In the genomic region with DNA sequence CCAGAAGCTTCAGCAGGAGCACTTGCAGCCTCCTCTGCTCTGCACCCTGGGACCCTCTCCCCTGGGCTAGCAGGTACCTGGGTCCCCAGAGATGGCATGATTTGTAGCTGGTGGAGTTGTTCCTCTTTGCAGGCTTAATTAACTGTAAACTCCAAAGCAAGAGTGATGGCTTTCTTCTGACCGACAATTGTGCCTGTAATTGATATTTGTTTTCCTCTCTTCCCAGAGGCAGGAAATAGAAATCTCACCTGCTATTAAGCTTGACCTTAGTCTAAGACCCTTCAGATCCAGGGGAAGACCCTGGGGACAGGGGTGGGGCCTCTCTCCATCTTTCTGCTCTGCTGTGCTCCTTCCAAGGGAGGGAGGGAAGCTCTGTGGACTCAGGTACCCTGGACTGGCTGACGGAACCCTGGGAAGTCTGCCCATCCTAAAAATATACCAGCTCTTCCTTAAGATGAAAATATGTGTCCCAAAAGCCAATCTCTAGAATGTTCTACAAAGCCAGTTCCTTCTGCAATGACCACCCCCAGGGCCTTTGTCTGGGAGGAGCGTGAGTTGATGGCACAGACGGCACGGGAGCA, we compare ENCODE assay signal across 22 cellular contexts.
DNase-seq lines count a peak whose midpoint lies in the region; ATAC-seq lines count a peak whose summit lies in the region.
"Had no signal": no experiment of that assay in that cellular context is flagged by ENCODE, and none has a peak within 500 bp of the region (broad histone marks: within the 10 kb centered on the region; RNA-seq: fewer than 3 reads in every experiment).

No MANE protein-coding gene starts in this region.

- H3K23ac ChIP-seq in neuronal stem cell (ENCODE audit: low read depth, low read length, poor library complexity) = no peak overlapping the region

- no peak overlapping the region for H3K9ac ChIP-seq in neuronal stem cell (ENCODE audit: low read depth, low read length, poor library complexity)
- H3K9ac ChIP-seq: BLaER1 treated with 17β-estradiol and CSF1 and Interleukin-3, amounts not matched to agents 10 nM and 100 nM; KMS-11 had no signal

- peak overlapping the region; percentile 10 for H3K14ac ChIP-seq in neuronal stem cell (ENCODE audit: low read length)

- intact Hi-C loops in head of caudate nucleus (cut with DNase I) = no loop called here

- DNase-seq in NCI-H1417 (lab: John Stamatoyannopoulos, UW) (peak in 2 of 3 experiments; percentile 37 to 51), NCI-H1417 treated with DMSO at 0.1 percent for 48 hours (lab: John Stamatoyannopoulos, UW) (no peak), DMS153 (lab: John Stamatoyannopoulos, UW) (peak; percentile 72), T-helper 17 cell (no peak), neuronal stem cell (ENCODE audit: low spot score) (no peak), A172 (ENCODE audit: low spot score) (no peak), head of caudate nucleus (no peak)
- DNase-seq: Caco-2; CD4-positive, alpha-beta memory T cell; DMS 273 treated with DMSO at 0.1 percent for 48 hours; GDM1; IMR-90; NCI-H1092 treated with DMSO at 0.1 percent for 48 hours; NCI-H1694; NCI-H2081 treated with DMSO at 0.1 percent for 48 hours; NCI-H774; SJCRH30 had no signal

- no peak overlapping the region for H3K4me3 Mint-ChIP-seq in T-helper 17 cell
- H3K4me3 Mint-ChIP-seq: CD4-positive, alpha-beta memory T cell had no signal

- no peaks in the 10 kb centered on the region for H3K36me3 ChIP-seq in neuronal stem cell (replicated peaks in 1 of 2; ENCODE audit: control insufficient read depth in 2 of 2, insufficient read depth in 2 of 2, low read length in 2 of 2)
- H3K36me3 ChIP-seq: BLaER1 treated with 17β-estradiol and CSF1 and Interleukin-3, amounts not matched to agents 10 nM and 100 nM; Peyer's patch; SJCRH30 had no signal

- no peak for ATAC-seq in T-helper 17 cell
- no peak for ATAC-seq in GM18909 (IDR thresholded peaks at IDR 0.05; ENCODE audit: poor library complexity, unreplicated experiment)

- no CpG with 5 or more reads among the region's 5 CpGs for WGBS in neuronal stem cell (ENCODE audit: extremely low coverage in 2 of 2, insufficient read length in 2 of 2, insufficient replicate concordance in 1 of 2), 2 donors

- H3K4ac ChIP-seq in neuronal stem cell (ENCODE audit: low read length) = no peak overlapping the region

- H3K18ac ChIP-seq in neuronal stem cell (ENCODE audit: low read length) = no peak overlapping the region

- H3K4me2 ChIP-seq in neuronal stem cell (ENCODE audit: insufficient read depth, low read length, poor library complexity, severe bottlenecking) = no peak overlapping the region
- H3K4me2 ChIP-seq: BLaER1 treated with 17β-estradiol and CSF1 and Interleukin-3, amounts not matched to agents 10 nM and 100 nM; KMS-11 had no signal

- H3K4me1 ChIP-seq in neuronal stem cell (ENCODE audit: control insufficient read depth in 2 of 2, insufficient read depth in 1 of 2, low read depth in 1 of 2, low read length in 2 of 2) = peaks cover 6 to 11% of the 10 kb centered on the region in 2 donors
- H3K4me1 ChIP-seq: BLaER1 treated with 17β-estradiol and CSF1 and Interleukin-3, amounts not matched to agents 10 nM and 100 nM; Peyer's patch; SJCRH30 had no signal

- H2BK12ac ChIP-seq in neuronal stem cell (ENCODE audit: low read length) = no peak overlapping the region

- no peak overlapping the region for H3K4me3 ChIP-seq in neuronal stem cell (ENCODE audit: low read length in 2 of 2)
- H3K4me3 ChIP-seq: BLaER1 treated with 17β-estradiol and CSF1 and Interleukin-3, amounts not matched to agents 10 nM and 100 nM; Peyer's patch; SJCRH30 had no signal

- peak overlapping the region; percentile 32 for H2AK5ac ChIP-seq in neuronal stem cell (ENCODE audit: low read depth, low read length)

- H3K36me3 Mint-ChIP-seq in T-helper 17 cell (ENCODE audit: low read depth) = no peaks in the 10 kb centered on the region

- no peak overlapping the region for H2AFZ ChIP-seq in neuronal stem cell (ENCODE audit: low read length)

- H4K91ac ChIP-seq in neuronal stem cell (ENCODE audit: low read depth, low read length, poor library complexity) = no peak overlapping the region

- H2BK5ac ChIP-seq in neuronal stem cell (ENCODE audit: low read length) = no peak overlapping the region

- no peak overlapping the region for H2BK15ac ChIP-seq in neuronal stem cell (ENCODE audit: low read length)

- no peak overlapping the region for H4K8ac ChIP-seq in neuronal stem cell (ENCODE audit: low read depth, low read length)

- peaks cover 34% of the 10 kb centered on the region for H3K27me3 Mint-ChIP-seq in T-helper 17 cell

- H3K4me1 Mint-ChIP-seq in T-helper 17 cell = no peaks in the 10 kb centered on the region
- H3K4me1 Mint-ChIP-seq: CD4-positive, alpha-beta memory T cell had no signal

- H3K9me3 ChIP-seq in T-helper 17 cell (ENCODE audit: control insufficient read depth, low read length, poor library complexity, severe bottlenecking) = peaks cover 3% of the 10 kb centered on the region
- H3K9me3 ChIP-seq in neuronal stem cell (replicated peaks in 1 of 2; ENCODE audit: control insufficient read depth in 2 of 2, insufficient read depth in 1 of 2, low read depth in 1 of 2, low read length in 2 of 2) = no peaks in the 10 kb centered on the region
- H3K9me3 ChIP-seq: SJCRH30 had no signal

- no peak overlapping the region for H2BK120ac ChIP-seq in neuronal stem cell (ENCODE audit: low read depth, low read length)

- H3K27ac ChIP-seq in neuronal stem cell (replicated peaks; ENCODE audit: low read length) = no peak overlapping the region
- H3K27ac ChIP-seq: 22Rv1; BLaER1 treated with 17β-estradiol and CSF1 and Interleukin-3, amounts not matched to agents 10 nM and 100 nM; KMS-11; Peyer's patch; SJCRH30 had no signal

- H3K79me1 ChIP-seq in neuronal stem cell (ENCODE audit: low read depth, low read length) = no peaks in the 10 kb centered on the region

- H3K27ac Mint-ChIP-seq in T-helper 17 cell = peak overlapping the region; percentile 75
- H3K27ac Mint-ChIP-seq: CD4-positive, alpha-beta memory T cell had no signal

- no peaks in the 10 kb centered on the region for H3K27me3 ChIP-seq in neuronal stem cell (ENCODE audit: control insufficient read depth in 3 of 3, insufficient read depth in 3 of 3, low read depth in 1 of 3, low read length in 3 of 3)
- H3K27me3 ChIP-seq: BLaER1 treated with 17β-estradiol and CSF1 and Interleukin-3, amounts not matched to agents 10 nM and 100 nM; Peyer's patch; SJCRH30 had no signal

Comparison
In these comparisons a context has a peak if more than half of its experiments do, and no peak if none do; other contexts are left out.
1. DNase-seq: peak in NCI-H1417 (2 of 3) and DMS153 (single experiment); none in NCI-H1417 treated with DMSO at 0.1 percent for 48 hours (single experiment), T-helper 17 cell (0 of 3), neuronal stem cell (single experiment), A172 (single experiment) and head of caudate nucleus (0 of 42).